8 cellular contexts compared by ENCODE assay signal in the genomic region with DNA sequence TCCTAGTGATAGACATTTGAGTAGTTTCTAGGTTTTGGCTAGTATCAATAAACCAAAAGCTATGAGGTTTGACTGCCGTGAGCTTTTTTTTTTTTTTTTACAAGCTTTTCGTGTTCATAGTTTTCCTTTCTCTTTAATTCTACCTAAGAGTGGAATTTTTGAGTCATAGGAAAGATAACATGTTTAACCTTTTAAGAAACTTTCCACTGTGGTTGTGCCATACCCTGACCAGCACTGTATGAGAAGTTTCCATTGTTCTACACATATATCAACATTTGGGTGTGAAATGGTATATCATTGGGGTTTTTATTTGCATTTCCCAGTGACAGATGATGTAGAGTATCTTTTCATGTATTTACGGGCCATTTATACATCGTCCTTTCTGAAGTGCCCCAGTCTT. TPM values are rescaled to one million over a fixed set of nuclear protein-coding genes. Genes with fewer than 3 reads are reported as not detected.
DNase-seq lines count a peak whose midpoint lies in the region; ATAC-seq, FAIRE-seq and TF ChIP-seq lines count a peak whose summit lies in the region.

No MANE protein-coding gene starts in this region.

- dilution Hi-C loops in endothelial cell of umbilical vein (cut with MboI; ENCODE audit: extremely low pct_ligation_motif_present, low sequenced_read_pairs): no loop called here

- no peak overlapping the region for H3K4me3 ChIP-seq in endothelial cell of umbilical vein (replicated peaks in 1 of 3; ENCODE audit: insufficient read depth in 1 of 3, low read depth in 1 of 3, low read length in 3 of 3)
- no peak overlapping the region for H3K4me3 ChIP-seq in transverse colon

- CTCF ChIA-PET in endothelial cell of umbilical vein (lab: Charles Lee): interaction anchor here (1.0 kb wide), 1 partner anchor 17 kb away, joined by 4 read pairs; no protein-coding TSS in a partner anchor

- H2AFZ ChIP-seq in endothelial cell of umbilical vein (ENCODE audit: low read depth, low read length): no peak overlapping the region

- H3K9ac ChIP-seq in endothelial cell of umbilical vein (replicated peaks; ENCODE audit: extremely low read depth, insufficient read depth, low read length): no peak overlapping the region

- POLR2A ChIA-PET in endothelial cell of umbilical vein (lab: Charles Lee): no interaction called here

- H3K9me1 ChIP-seq in endothelial cell of umbilical vein (replicated peaks; ENCODE audit: control insufficient read depth, extremely low read depth, insufficient read depth, low read length): no peaks in the 10 kb centered on the region

- ATAC-seq in GM18502 (IDR thresholded peaks at IDR 0.05; ENCODE audit: poor library complexity, unreplicated experiment): peak; percentile 77
- ATAC-seq in GM21723 (IDR thresholded peaks at IDR 0.05; ENCODE audit: unreplicated experiment): peak; percentile 82
- ATAC-seq in HG03571 (IDR thresholded peaks at IDR 0.05; ENCODE audit: unreplicated experiment): no peak

- no peaks in the 10 kb centered on the region for H4K20me1 ChIP-seq in endothelial cell of umbilical vein (replicated peaks; ENCODE audit: control insufficient read depth, extremely low read depth, insufficient read depth, low read length)

- no peak overlapping the region for H3K27ac ChIP-seq in endothelial cell of umbilical vein (ENCODE audit: insufficient read depth, low read depth, low read length)
- no peak overlapping the region for H3K27ac ChIP-seq in transverse colon

- peak; percentile 24 for FAIRE-seq in endothelial cell of umbilical vein (lab: Jason Lieb, UNC)

- no peak for TF ChIP-seq CTCF in endothelial cell of umbilical vein (IDR thresholded peaks at IDR 0.05; ENCODE audit: extremely low read depth in 1 of 2, insufficient read depth in 1 of 2, low read depth in 1 of 2, low read length in 2 of 2)
- TF ChIP-seq CTCF in transverse colon (IDR thresholded peaks at IDR 0.05): no peak

- DNase-seq in LoVo (ENCODE audit: low spot score) (peak; percentile 9), endothelial cell of umbilical vein (ENCODE audit: low read depth, low spot score) (peak; percentile 83), transverse colon (no peak), NCI-H1694 treated with DMSO at 0.1 percent for 48 hours (lab: John Stamatoyannopoulos, UW) (no peak), G401 (ENCODE audit: low spot score) (no peak)

- H3K9me3 ChIP-seq in endothelial cell of umbilical vein (replicated peaks; ENCODE audit: control insufficient read depth, insufficient read depth, low read length) (no peaks in the 10 kb centered on the region), transverse colon (no peaks in the 10 kb centered on the region)

- intact Hi-C loops in endothelial cell of umbilical vein (cut with micrococcal nuclease): no loop called here
- intact Hi-C loops in transverse colon (cut with DNase I; ENCODE audit: low total_unique reads): no loop called here

- H3K4me1 ChIP-seq in endothelial cell of umbilical vein (ENCODE audit: control insufficient read depth, extremely low read depth, insufficient read depth, low read length): no peaks in the 10 kb centered on the region
- H3K4me1 ChIP-seq in transverse colon: peaks cover 0 to 8% (median 0%) of the 10 kb centered on the region in 4 donors

- no peaks in the 10 kb centered on the region for H3K27me3 ChIP-seq in endothelial cell of umbilical vein (ENCODE audit: control insufficient read depth in 2 of 2, insufficient read depth in 2 of 2, low read length in 2 of 2)
- no peaks in the 10 kb centered on the region for H3K27me3 ChIP-seq in transverse colon

- no peaks in the 10 kb centered on the region for H3K79me2 ChIP-seq in endothelial cell of umbilical vein (ENCODE audit: control insufficient read depth, insufficient read depth, low read length)

- TF ChIP-seq POLR2A in endothelial cell of umbilical vein (IDR thresholded peaks at IDR 0.05; ENCODE audit: low read depth, low read length): no peak
- no peak for TF ChIP-seq POLR2A in transverse colon (IDR thresholded peaks at IDR 0.05)

- H3K36me3 ChIP-seq in endothelial cell of umbilical vein (ENCODE audit: control insufficient read depth in 2 of 2, extremely low read depth in 1 of 2, insufficient read depth in 2 of 2, low read length in 2 of 2) (peaks cover 0 to 3% of the 10 kb centered on the region in 2 experiments), transverse colon (no peaks in the 10 kb centered on the region)

- BruUV-seq in endothelial cell of umbilical vein (replicated peaks; lab: Mats Ljungman, UMichigan): no TSS peak

- WGBS in transverse colon (ENCODE audit: low coverage in 1 of 2), 2 donors: 56 to 60% methylated on average over 4 of the region's 4 CpGs

- in situ Hi-C loops in transverse colon (cut with MboI; ENCODE audit: low pct_ligation_motif_present in 1 of 4, low pct_unique_long_range_greater_than_20kb in 1 of 4, low sequenced_read_pairs in 3 of 4) (no loop called here), G401 (cut with HindIII; ENCODE audit: low sequenced_read_pairs) (no loop called here)

- H3K4me2 ChIP-seq in endothelial cell of umbilical vein (ENCODE audit: insufficient read depth, low read length): no peak overlapping the region

- no peak for TF ChIP-seq EP300 in transverse colon (IDR thresholded peaks at IDR 0.05; ENCODE audit: low read depth)

TF ChIP-seq in endothelial cell of umbilical vein, 7 proteins besides CTCF, POLR2A, EP300 and RAD21:
- TF ChIP-seq JUN (IDR thresholded peaks at IDR 0.05; ENCODE audit: borderline replicate concordance, insufficient read depth, insufficient read length, low read depth) (no peak), FOS (IDR thresholded peaks at IDR 0.05; ENCODE audit: borderline replicate concordance, insufficient read depth, low read length) (no peak), POLR2AphosphoS5 (IDR thresholded peaks at IDR 0.05; ENCODE audit: insufficient read depth, low read depth, low read length) (no peak), EZH2 (IDR thresholded peaks at IDR 0.05; ENCODE audit: borderline replicate concordance, low read depth, low read length, severe bottlenecking) (no peak), MYC (IDR thresholded peaks at IDR 0.05; ENCODE audit: low read depth, low read length) (no peak), GATA2 (IDR thresholded peaks at IDR 0.05; ENCODE audit: insufficient read depth, insufficient read length, low read depth, low read length) (no peak)
- TF ChIP-seq, protein P1, sequence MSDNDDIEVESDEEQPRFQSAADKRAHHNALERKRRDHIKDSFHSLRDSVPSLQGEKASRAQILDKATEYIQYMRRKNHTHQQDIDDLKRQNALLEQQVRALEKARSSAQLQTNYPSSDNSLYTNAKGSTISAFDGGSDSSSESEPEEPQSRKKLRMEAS (IDR thresholded peaks at IDR 0.05; ENCODE audit: insufficient read depth, insufficient read length): no peak
TF ChIP-seq in endothelial cell of umbilical vein: peak in this region for 0.

RNA-seq across cellular contexts. Expression of a gene that starts 31.7 kb away (rescaled TPM):
- total RNA-seq in endothelial cell of umbilical vein: 42.3 and 47.4 TPM in 2 replicates
- 31.6 and 45.6 TPM in 2 replicates for polyA plus RNA-seq in endothelial cell of umbilical vein
- polyA plus RNA-seq in endothelial cell of umbilical vein (2011; cell fraction: cytosol; rRNA removed): 52.3 and 57.1 TPM in 2 replicates
- polyA plus RNA-seq in endothelial cell of umbilical vein (2011; cell fraction: nucleus; rRNA removed): 21.3 and 25.7 TPM in 2 replicates
- 57.7 and 58.4 TPM in 2 replicates for polyA plus RNA-seq in endothelial cell of umbilical vein (2012)
- polyA minus RNA-seq in endothelial cell of umbilical vein: 12.1 and 18.9 TPM in 2 replicates
- polyA minus RNA-seq in endothelial cell of umbilical vein (2011; cell fraction: cytosol; rRNA and poly(A)+ RNA removed): 13.7 TPM
- polyA minus RNA-seq in endothelial cell of umbilical vein (2011; cell fraction: nucleus; rRNA and poly(A)+ RNA removed): 13.8 and 13.9 TPM in 2 replicates
- total RNA-seq in transverse colon: 10 to 100 TPM; 66.8 to 79.4 (median 70.5) TPM
- 86.4 and 143 TPM in 2 replicates for total RNA-seq in G401 (2014; rRNA removed; shearing (Covaris generic))

Comparison
In these comparisons a context has a peak if more than half of its experiments do, and no peak if none do; other contexts are left out.
1. DNase-seq: peak in LoVo (single experiment) and endothelial cell of umbilical vein (single experiment); none in transverse colon (single experiment), NCI-H1694 treated with DMSO at 0.1 percent for 48 hours (single experiment) and G401 (single experiment).